ENCODE assay signal across 7 cellular contexts in the genomic region with DNA sequence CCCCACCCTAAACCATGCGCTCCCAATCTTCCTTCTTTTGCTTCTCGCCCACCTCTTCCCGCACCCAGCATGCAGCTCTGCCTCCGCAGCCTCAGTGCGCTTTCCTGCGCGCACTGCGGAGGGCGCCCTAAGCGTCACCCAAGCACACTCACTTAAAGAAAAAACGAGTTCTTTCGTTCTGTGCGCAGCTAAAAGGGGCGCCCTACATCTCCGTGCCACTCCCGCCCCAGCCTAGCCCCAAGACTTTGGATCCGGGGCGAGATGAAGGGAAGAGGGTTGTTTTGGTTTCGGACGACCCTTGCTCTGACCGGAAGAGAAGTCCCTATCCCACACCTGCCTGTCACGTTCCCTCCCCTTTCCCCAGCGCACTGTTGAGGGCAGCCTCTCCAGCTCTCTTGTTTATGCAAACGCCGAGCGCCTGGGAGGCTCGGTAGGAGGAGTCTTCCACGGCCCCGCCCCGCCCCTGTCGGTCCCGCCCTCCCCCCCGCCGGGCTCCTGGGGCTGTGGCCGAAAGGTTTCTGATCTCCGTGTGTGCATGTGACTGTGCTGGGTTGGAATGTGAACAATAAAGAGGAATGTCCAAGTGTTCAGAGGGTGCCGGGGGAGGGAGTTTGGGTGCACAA. TPM values are rescaled to one million over a fixed set of nuclear protein-coding genes. Genes with fewer than 3 reads are reported as not detected.
A peak's percentile ranks its signal among the peaks of the same experiment; 100 is the strongest.
DNase-seq lines count a peak whose midpoint lies in the region; ATAC-seq and TF ChIP-seq lines count a peak whose summit lies in the region.

No MANE protein-coding gene starts in this region.

- no peaks in the 10 kb centered on the region for H3K36me3 Mint-ChIP-seq in activated CD8-positive, alpha-beta memory T cell treated with anti-CD3 and anti-CD28 coated beads, Interleukin-2, amount 10 ng/mL, durations not matched to agents 7 days and 5 days
- no peaks in the 10 kb centered on the region for H3K36me3 Mint-ChIP-seq in naive B cell

- H3K9me3 Mint-ChIP-seq in activated CD8-positive, alpha-beta memory T cell treated with anti-CD3 and anti-CD28 coated beads, Interleukin-2, amount 10 ng/mL, durations not matched to agents 7 days and 5 days (ENCODE audit: low read depth) = no peaks in the 10 kb centered on the region
- H3K9me3 Mint-ChIP-seq in naive B cell = no peaks in the 10 kb centered on the region

- H3K27ac Mint-ChIP-seq in activated CD8-positive, alpha-beta memory T cell treated with anti-CD3 and anti-CD28 coated beads, Interleukin-2, amount 10 ng/mL, durations not matched to agents 7 days and 5 days = peak overlapping the region; percentile 89
- H3K27ac Mint-ChIP-seq in naive B cell = peak overlapping the region; percentile 87 to 98 (median 94)

- DNase-seq in NCI-H2196 (lab: John Stamatoyannopoulos, UW; ENCODE audit: unreplicated experiment) (peak; percentile 78), epithelial cell of proximal tubule (ENCODE audit: low read depth) (peak; percentile 64), naive B cell (peak; percentile 80)
- peak; percentile 85 for DNase-seq in activated CD8-positive, alpha-beta memory T cell treated with anti-CD3 and anti-CD28 coated beads, Interleukin-2, amount 10 ng/mL, durations not matched to agents 7 days and 5 days
- DNase-seq in stimulated activated naive CD4-positive, alpha-beta T cell (lab: John Stamatoyannopoulos, UW) = peak; percentile 66 to 91 (median 81)

- H3K27me3 Mint-ChIP-seq in activated CD8-positive, alpha-beta memory T cell treated with anti-CD3 and anti-CD28 coated beads, Interleukin-2, amount 10 ng/mL, durations not matched to agents 7 days and 5 days = peaks cover 26% of the 10 kb centered on the region
- peaks cover 0 to 3% (median 3%) of the 10 kb centered on the region in 3 donors for H3K27me3 Mint-ChIP-seq in naive B cell

- H3K4me3 Mint-ChIP-seq in activated CD8-positive, alpha-beta memory T cell treated with anti-CD3 and anti-CD28 coated beads, Interleukin-2, amount 10 ng/mL, durations not matched to agents 7 days and 5 days = peak overlapping the region; percentile 89
- peak overlapping the region; percentile 89 to 100 (median 98) for H3K4me3 Mint-ChIP-seq in naive B cell

- H3K4me3 ChIP-seq in epithelial cell of proximal tubule (ENCODE audit: low read depth, low read length) = peak overlapping the region; percentile 93

- peak; percentile 67 for TF ChIP-seq CTCF in epithelial cell of proximal tubule (conservative IDR thresholded peaks at IDR 0.05; ENCODE audit: low read depth, low read length)

- CTCF ChIA-PET in activated CD8-positive, alpha-beta memory T cell treated with anti-CD3 and anti-CD28 coated beads, Interleukin-2, amount 10 ng/mL, durations not matched to agents 7 days and 5 days (lab: Charles Lee) = interaction anchor here (0.6 to 7.7 kb wide), 33 partner anchors 9 to 1141 kb away, joined by 3 to 69 read pairs (median 3); a partner anchor contains a TSS

- ATAC-seq in GM18511 (IDR thresholded peaks at IDR 0.05; ENCODE audit: unreplicated experiment) (peak; percentile 93), HG02884 (IDR thresholded peaks at IDR 0.05; ENCODE audit: unreplicated experiment) (peak; percentile 91), naive B cell (ENCODE audit: low read depth in 2 of 2) (peak; percentile 84 to 85)
- ATAC-seq in activated CD8-positive, alpha-beta memory T cell treated with anti-CD3 and anti-CD28 coated beads, Interleukin-2, amount 10 ng/mL, durations not matched to agents 7 days and 5 days = peak; percentile 92

- H3K4me1 Mint-ChIP-seq in activated CD8-positive, alpha-beta memory T cell treated with anti-CD3 and anti-CD28 coated beads, Interleukin-2, amount 10 ng/mL, durations not matched to agents 7 days and 5 days = peaks cover 14% of the 10 kb centered on the region
- H3K4me1 Mint-ChIP-seq in naive B cell = peaks cover 41 to 56% (median 53%) of the 10 kb centered on the region in 3 donors

RNA-seq across cellular contexts. Expression of a gene that starts 5.3 kb away (rescaled TPM):
- total RNA-seq in activated CD8-positive, alpha-beta memory T cell treated with anti-CD3 and anti-CD28 coated beads, Interleukin-2, amount 10 ng/mL, durations not matched to agents 7 days and 5 days = not detected
- total RNA-seq in epithelial cell of proximal tubule = 0.29 and 0.40 TPM in 2 replicates
- polyA plus RNA-seq in naive B cell (ENCODE audit: low read depth in 6 of 6) = under 1 TPM in 1 of 6 donors, not detected in 5; 0.29 TPM

RNA-seq across cellular contexts. Expression of a gene that starts 7.0 kb away (rescaled TPM):
- total RNA-seq in activated CD8-positive, alpha-beta memory T cell treated with anti-CD3 and anti-CD28 coated beads, Interleukin-2, amount 10 ng/mL, durations not matched to agents 7 days and 5 days = 1 to 10 TPM; 6.6 TPM
- 2.7 and 5.8 TPM in 2 replicates for total RNA-seq in epithelial cell of proximal tubule
- 1 to 10 TPM; 1.3 to 8.3 (median 6.0) TPM for polyA plus RNA-seq in naive B cell (ENCODE audit: low read depth in 6 of 6)

RNA-seq across cellular contexts. Expression of a gene that starts 15.4 kb away (rescaled TPM):
- under 1 TPM; 0.16 to 0.76 TPM for total RNA-seq in activated CD8-positive, alpha-beta memory T cell treated with anti-CD3 and anti-CD28 coated beads, Interleukin-2, amount 10 ng/mL, durations not matched to agents 7 days and 5 days
- total RNA-seq in epithelial cell of proximal tubule = 1.8 and 9.9 TPM in 2 replicates
- polyA plus RNA-seq in naive B cell (ENCODE audit: low read depth in 6 of 6) = 10 to 100 TPM; 13.6 to 25.3 (median 19.1) TPM

RNA-seq across cellular contexts. Expression of a gene that starts 53.5 kb away (rescaled TPM):
- total RNA-seq in activated CD8-positive, alpha-beta memory T cell treated with anti-CD3 and anti-CD28 coated beads, Interleukin-2, amount 10 ng/mL, durations not matched to agents 7 days and 5 days = 10 to 100 TPM in 1 of 2 experiments, 1 to 10 TPM in 1; 8.5 to 10.2 TPM
- 7.2 and 8.5 TPM in 2 replicates for total RNA-seq in epithelial cell of proximal tubule
- polyA plus RNA-seq in naive B cell (ENCODE audit: low read depth in 6 of 6) = 1 to 10 TPM in 5 of 6 donors, not detected in 1; 2.5 to 8.1 (median 3.4) TPM

Comparison
In these comparisons a context has a peak if more than half of its experiments do, and no peak if none do; other contexts are left out.
1. Peak in every context shown above with its lines: DNase-seq, ATAC-seq and H3K4me3 ChIP-seq.